ENCODE assay signal across 8 cellular contexts in genomic region chr22:36332623-36333331, GRCh38. TPM values are rescaled to one million over a fixed set of nuclear protein-coding genes. Genes with fewer than 3 reads are reported as not detected.
DNase-seq lines count a peak whose midpoint lies in the region; ATAC-seq, FAIRE-seq and TF ChIP-seq lines count a peak whose summit lies in the region.

No MANE protein-coding gene starts in this region.

- peak overlapping the region; percentile 77 for H3K4me3 Mint-ChIP-seq in activated CD8-positive, alpha-beta memory T cell treated with anti-CD3 and anti-CD28 coated beads, Interleukin-2, amount 10 ng/mL, durations not matched to agents 7 days and 5 days

- peak overlapping the region in 1 of 4 donors; percentile 23 for H3K4me3 ChIP-seq in esophagus squamous epithelium
- H3K4me3 ChIP-seq in psoas muscle, result no peak overlapping the region

- H3K4me1 Mint-ChIP-seq in activated CD8-positive, alpha-beta memory T cell treated with anti-CD3 and anti-CD28 coated beads, Interleukin-2, amount 10 ng/mL, durations not matched to agents 7 days and 5 days, result peaks cover 99% of the 10 kb centered on the region

- peak; percentile 57 for TF ChIP-seq POLR2A in GM12892 (IDR thresholded peaks at IDR 0.05; ENCODE audit: low read depth, low read length)
- peak in 1 of 4 donors; percentile 37 for TF ChIP-seq POLR2A in esophagus squamous epithelium (IDR thresholded peaks at IDR 0.05)

- CTCF ChIA-PET in activated CD8-positive, alpha-beta memory T cell treated with anti-CD3 and anti-CD28 coated beads, Interleukin-2, amount 10 ng/mL, durations not matched to agents 7 days and 5 days (lab: Charles Lee), result interaction anchor here (0.8 to 6.1 kb wide), 20 partner anchors 10 to 154 kb away, joined by 3 to 45 read pairs (median 6); partner anchors contain the start of genes MYH9 and TXN2

- no peaks in the 10 kb centered on the region for H3K27me3 ChIP-seq in esophagus squamous epithelium
- H3K27me3 ChIP-seq in psoas muscle (ENCODE audit: insufficient read depth in 3 of 3, low read length in 2 of 3), result no peaks in the 10 kb centered on the region

- H3K27me3 Mint-ChIP-seq in activated CD8-positive, alpha-beta memory T cell treated with anti-CD3 and anti-CD28 coated beads, Interleukin-2, amount 10 ng/mL, durations not matched to agents 7 days and 5 days, result no peaks in the 10 kb centered on the region

- no peaks in the 10 kb centered on the region for H3K9me3 ChIP-seq in esophagus squamous epithelium
- H3K9me3 ChIP-seq in psoas muscle, result no peaks in the 10 kb centered on the region

- FAIRE-seq in GM12892 (lab: Jason Lieb, UNC), result peak; percentile 61

- TF ChIP-seq CTCF in esophagus squamous epithelium (IDR thresholded peaks at IDR 0.05), result no peak
- TF ChIP-seq CTCF in psoas muscle (IDR thresholded peaks at IDR 0.05), result no peak

- DNase-seq in GM12892 (ENCODE audit: insufficient read length) (peak; percentile 46), NCI-H2196 treated with DMSO at 0.1 percent for 48 hours (lab: John Stamatoyannopoulos, UW; ENCODE audit: unreplicated experiment) (peak; percentile 13), esophagus squamous epithelium (lab: John Stamatoyannopoulos, UW) (no peak), psoas muscle (no peak)
- DNase-seq in activated CD8-positive, alpha-beta memory T cell treated with anti-CD3 and anti-CD28 coated beads, Interleukin-2, amount 10 ng/mL, durations not matched to agents 7 days and 5 days, result peak; percentile 83

- no peaks in the 10 kb centered on the region for H3K9me3 Mint-ChIP-seq in activated CD8-positive, alpha-beta memory T cell treated with anti-CD3 and anti-CD28 coated beads, Interleukin-2, amount 10 ng/mL, durations not matched to agents 7 days and 5 days (ENCODE audit: low read depth)

- peaks cover 83% of the 10 kb centered on the region for H3K36me3 Mint-ChIP-seq in activated CD8-positive, alpha-beta memory T cell treated with anti-CD3 and anti-CD28 coated beads, Interleukin-2, amount 10 ng/mL, durations not matched to agents 7 days and 5 days

- H3K4me1 ChIP-seq in esophagus squamous epithelium, result peaks cover 100% of the 10 kb centered on the region in 3 donors
- H3K4me1 ChIP-seq in psoas muscle, result peaks cover 99% of the 10 kb centered on the region

- H3K27ac ChIP-seq in esophagus squamous epithelium (peak overlapping the region; percentile 92 to 100 (median 98)), psoas muscle (peak overlapping the region; percentile 86)

- H3K36me3 ChIP-seq in esophagus squamous epithelium (peaks cover 4 to 37% (median 31%) of the 10 kb centered on the region in 3 donors), psoas muscle (ENCODE audit: insufficient read depth in 1 of 2, low read depth in 1 of 2) (peaks cover 6 to 65% of the 10 kb centered on the region in 2 donors)

- ATAC-seq in activated CD8-positive, alpha-beta memory T cell treated with anti-CD3 and anti-CD28 coated beads, Interleukin-2, amount 10 ng/mL, durations not matched to agents 7 days and 5 days, result peak; percentile 16
- ATAC-seq in psoas muscle (no peak), HG03520 (IDR thresholded peaks at IDR 0.05; ENCODE audit: unreplicated experiment) (no peak), GM18907 (IDR thresholded peaks at IDR 0.05; ENCODE audit: unreplicated experiment) (no peak), GM18867 (IDR thresholded peaks at IDR 0.05; ENCODE audit: unreplicated experiment) (no peak)

- intact Hi-C loops in esophagus squamous epithelium (cut with DNase I), result loop anchor here (5.0 kb wide), 1 partner anchor 55 kb away; the partner anchor contains the start of gene MYH9
- intact Hi-C loops in psoas muscle (cut with DNase I), result loop anchor here in 1 of 2 donors (5.0 kb wide), 1 partner anchor 55 kb away; the partner anchor contains the start of gene MYH9

- 14 to 20% methylated on average over 7 to 8 of the region's 13 CpGs for WGBS in esophagus squamous epithelium, 2 donors
- 65 to 71% (median 67%) methylated on average over 13 of the region's 13 CpGs for WGBS in psoas muscle, 3 donors

- H3K27ac Mint-ChIP-seq in activated CD8-positive, alpha-beta memory T cell treated with anti-CD3 and anti-CD28 coated beads, Interleukin-2, amount 10 ng/mL, durations not matched to agents 7 days and 5 days, result peak overlapping the region; percentile 99

RNA-seq across cellular contexts. Expression of gene MYH9, which starts 55.0 kb away (rescaled TPM):
- 155 TPM for polyA plus RNA-seq in GM12892 (2012; ENCODE audit: missing spikeins)
- 100 to 1,000 TPM; 695 to 913 TPM for total RNA-seq in activated CD8-positive, alpha-beta memory T cell treated with anti-CD3 and anti-CD28 coated beads, Interleukin-2, amount 10 ng/mL, durations not matched to agents 7 days and 5 days
- 100 to 1,000 TPM; 216 to 339 (median 246) TPM for total RNA-seq in esophagus squamous epithelium
- 100 to 1,000 TPM in 3 of 4 donors, 10 to 100 TPM in 1; 92.0 to 214 (median 179) TPM for total RNA-seq in psoas muscle
- polyA plus RNA-seq in psoas muscle, result 10 to 100 TPM; 35.6 to 89.3 (median 56.3) TPM

Comparison
In these comparisons a context has a peak if more than half of its experiments do, and no peak if none do; other contexts are left out.
1. DNase-seq: peak in GM12892 (single experiment), NCI-H2196 treated with DMSO at 0.1 percent for 48 hours (single experiment) and activated CD8-positive, alpha-beta memory T cell treated with anti-CD3 and anti-CD28 coated beads, Interleukin-2, amount 10 ng/mL, durations not matched to agents 7 days and 5 days (single experiment); none in esophagus squamous epithelium (single experiment) and psoas muscle (0 of 2).